In genomic region chr18:45320724-45321123, GRCh38 we compare ENCODE assay signal across 19 cellular contexts.
DNase-seq lines count a peak whose midpoint lies in the region; ATAC-seq and TF ChIP-seq lines count a peak whose summit lies in the region.
"Had no signal": no experiment of that assay in that cellular context is flagged by ENCODE, and none has a peak within 500 bp of the region (broad histone marks: within the 10 kb centered on the region; RNA-seq: fewer than 3 reads in every experiment).

No MANE protein-coding gene starts in this region.

- H2AK9ac ChIP-seq in IMR-90 (replicated peaks; ENCODE audit: low read depth, low read length, poor library complexity), result no peak overlapping the region

- no peak overlapping the region for H3K27ac ChIP-seq in IMR-90 (ENCODE audit: insufficient read depth, low read length)
- H3K27ac ChIP-seq: spleen had no signal

- dilution Hi-C loops in IMR-90 (cut with HindIII; ENCODE audit: low sequenced_read_pairs, unreplicated experiment), result no loop called here

- H3K4me3 Mint-ChIP-seq in activated CD4-positive, alpha-beta T cell treated with anti-CD3 and anti-CD28 coated beads, Interleukin-2, amount 10 ng/mL, durations not matched to agents 7 days and 5 days, result no peak overlapping the region
- H3K4me3 Mint-ChIP-seq: CD14-positive monocyte; stimulated activated memory B cell treated with anti-CD40 and anti-IgM and Interleukin-4, amounts not matched to agents 10 μg/mL and 1 μg/mL and 100 μg/mL, for 72 hours; T-helper 17 cell had no signal

- H3K27me3 Mint-ChIP-seq in activated CD4-positive, alpha-beta T cell treated with anti-CD3 and anti-CD28 coated beads, Interleukin-2, amount 10 ng/mL, durations not matched to agents 7 days and 5 days, result no peaks in the 10 kb centered on the region

- H3K9me1 ChIP-seq in IMR-90 (ENCODE audit: insufficient read depth, low read length), result no peaks in the 10 kb centered on the region

- no peak overlapping the region for H4K8ac ChIP-seq in IMR-90 (ENCODE audit: low read depth in 2 of 2, low read length in 2 of 2)

- H3K4me3 ChIP-seq in IMR-90 (ENCODE audit: insufficient read depth, low read depth, low read length) (no peak overlapping the region), adipocyte (ENCODE audit: low read length) (no peak overlapping the region)
- H3K4me3 ChIP-seq: heart right ventricle, mucosa of descending colon, spleen, upper lobe of left lung had no signal

- intact Hi-C loops in IMR-90 (cut with micrococcal nuclease), result no loop called here
- intact Hi-C loops in sciatic nerve (cut with DNase I), result loop anchor here (10.0 kb wide), 1 partner anchor 396 kb away; no protein-coding TSS in a partner anchor

- POLR2A ChIA-PET in IMR-90 (lab: Charles Lee; ENCODE audit: unreplicated experiment), result no interaction called here
- POLR2A ChIA-PET in activated CD4-positive, alpha-beta T cell treated with anti-CD3 and anti-CD28 coated beads, Interleukin-2, amount 10 ng/mL, durations not matched to agents 7 days and 5 days (lab: Charles Lee), result no interaction called here

- TF ChIP-seq CTCF in IMR-90 (conservative IDR thresholded peaks at IDR 0.05; ENCODE audit: low read depth, low read length), result no peak

- no peak overlapping the region for H3K27ac Mint-ChIP-seq in activated CD4-positive, alpha-beta T cell treated with anti-CD3 and anti-CD28 coated beads, Interleukin-2, amount 10 ng/mL, durations not matched to agents 7 days and 5 days
- H3K27ac Mint-ChIP-seq: CD14-positive monocyte; stimulated activated memory B cell treated with anti-CD40 and anti-IgM and Interleukin-4, amounts not matched to agents 10 μg/mL and 1 μg/mL and 100 μg/mL, for 72 hours; T-helper 17 cell had no signal

- no peak overlapping the region for H2BK20ac ChIP-seq in IMR-90 (ENCODE audit: low read depth, low read length)

- H3K9ac ChIP-seq in IMR-90 (ENCODE audit: low read depth, low read length), result no peak overlapping the region
- H3K9ac ChIP-seq in adipocyte (ENCODE audit: low read length), result no peak overlapping the region

- H3K4ac ChIP-seq in IMR-90 (ENCODE audit: low read depth, low read length), result no peak overlapping the region

- H3K36me3 ChIP-seq in IMR-90 (ENCODE audit: control insufficient read depth, insufficient read depth, low read length) (no peaks in the 10 kb centered on the region), adipocyte (ENCODE audit: control insufficient read depth, insufficient read depth, low read length, severe bottlenecking) (no peaks in the 10 kb centered on the region)
- H3K36me3 ChIP-seq: heart right ventricle, spleen, upper lobe of left lung had no signal

- no peak for TF ChIP-seq RAD21 in IMR-90 (IDR thresholded peaks at IDR 0.05; ENCODE audit: low read length)

- 80% methylated on average over 1 of the region's 3 CpGs; no CpG with 5 or more reads in 1 of the 2 experiments for WGBS in IMR-90 (ENCODE audit: extremely low coverage in 2 of 2, insufficient read length in 1 of 2), 2 experiments

- no TSS peak for BruUV-seq in IMR-90 (replicated peaks; lab: Mats Ljungman, UMichigan)

- no peak overlapping the region for H2BK15ac ChIP-seq in IMR-90 (ENCODE audit: low read depth, low read length)

- H2BK5ac ChIP-seq in IMR-90 (ENCODE audit: low read depth, low read length, poor library complexity, severe bottlenecking), result no peak overlapping the region

- H3K9me3 Mint-ChIP-seq in activated CD4-positive, alpha-beta T cell treated with anti-CD3 and anti-CD28 coated beads, Interleukin-2, amount 10 ng/mL, durations not matched to agents 7 days and 5 days, result no peaks in the 10 kb centered on the region
- H3K9me3 Mint-ChIP-seq: CD14-positive monocyte; stimulated activated memory B cell treated with anti-CD40 and anti-IgM and Interleukin-4, amounts not matched to agents 10 μg/mL and 1 μg/mL and 100 μg/mL, for 72 hours had no signal

- H2AK5ac ChIP-seq in IMR-90 (ENCODE audit: low read depth, low read length), result no peak overlapping the region

- no peaks in the 10 kb centered on the region for H4K20me1 ChIP-seq in IMR-90 (ENCODE audit: insufficient read depth, low read length)

- H2BK120ac ChIP-seq in IMR-90 (ENCODE audit: low read depth, low read length), result no peak overlapping the region

- H3K9me3 ChIP-seq in IMR-90 (ENCODE audit: control insufficient read depth, insufficient read depth, low read length) (no peaks in the 10 kb centered on the region), adipocyte (ENCODE audit: control insufficient read depth, low read length) (no peaks in the 10 kb centered on the region)
- H3K9me3 ChIP-seq: heart right ventricle, mucosa of descending colon, spleen, upper lobe of left lung had no signal

- DNase-seq in IMR-90 (no peak), adipocyte (ENCODE audit: low read depth) (peak; percentile 74), fibroblast of the conjunctiva (ENCODE audit: low read depth) (peak; percentile 66), sciatic nerve (ENCODE audit: low spot score) (no peak), NCI-H1105 treated with DMSO at 0.1 percent for 48 hours (lab: John Stamatoyannopoulos, UW) (no peak)
- no peak for DNase-seq in stimulated activated CD4-positive, alpha-beta T cell treated with anti-CD3 and anti-CD28 coated beads, Interleukin-15, amount 100 ng/mL, for 24 hours
- no peak for DNase-seq in activated CD4-positive, alpha-beta T cell treated with anti-CD3 and anti-CD28 coated beads, Interleukin-2, amount 10 ng/mL, durations not matched to agents 7 days and 5 days
- DNase-seq: activated CD4-positive, CD25-positive, alpha-beta regulatory T cell; activated CD8-positive, alpha-beta memory T cell treated with anti-CD3 and anti-CD28 coated beads for 24 hours; amniotic stem cell; heart right ventricle; mucosa of descending colon; NCI-H1048; spleen; T-helper 17 cell; upper lobe of left lung had no signal

- in situ Hi-C loops in IMR-90 (cut with MboI; ENCODE audit: low sequenced_read_pairs), result no loop called here

- TF ChIP-seq POLR2A in IMR-90 (IDR thresholded peaks at IDR 0.05; ENCODE audit: low read depth, low read length), result no peak

- no peak overlapping the region for H4K91ac ChIP-seq in IMR-90 (ENCODE audit: insufficient read depth, low read depth, low read length)

- H3K79me1 ChIP-seq in IMR-90 (ENCODE audit: low read depth in 1 of 2, low read length in 2 of 2), result no peaks in the 10 kb centered on the region

- H3K27me3 ChIP-seq in IMR-90 (ENCODE audit: control insufficient read depth, insufficient read depth, low read length) (peaks cover 13% of the 10 kb centered on the region; the same call in 1 of the 2 replicates), adipocyte (replicated peaks; ENCODE audit: control insufficient read depth, insufficient read depth, low read length) (no peaks in the 10 kb centered on the region)
- H3K27me3 ChIP-seq: heart right ventricle, spleen, upper lobe of left lung had no signal

- no peak overlapping the region for H3K23ac ChIP-seq in IMR-90 (ENCODE audit: low read depth, low read length)

- H2AFZ ChIP-seq in IMR-90 (replicated peaks; ENCODE audit: low read length, poor library complexity), result no peak overlapping the region

- H3K36me3 Mint-ChIP-seq in activated CD4-positive, alpha-beta T cell treated with anti-CD3 and anti-CD28 coated beads, Interleukin-2, amount 10 ng/mL, durations not matched to agents 7 days and 5 days (ENCODE audit: low read depth), result no peaks in the 10 kb centered on the region
- H3K36me3 Mint-ChIP-seq: CD14-positive monocyte; stimulated activated memory B cell treated with anti-CD40 and anti-IgM and Interleukin-4, amounts not matched to agents 10 μg/mL and 1 μg/mL and 100 μg/mL, for 72 hours had no signal

- no peak overlapping the region for H3K4me2 ChIP-seq in IMR-90 (ENCODE audit: low read depth, low read length)

- no peak overlapping the region for H3K14ac ChIP-seq in IMR-90 (replicated peaks; ENCODE audit: low read depth, low read length)

- H4K5ac ChIP-seq in IMR-90 (ENCODE audit: low read depth, low read length), result no peak overlapping the region; the same call in 1 of the 2 replicates

- no peak overlapping the region for H3K56ac ChIP-seq in IMR-90 (ENCODE audit: extremely low read depth, insufficient read depth, low read length)

- CTCF ChIA-PET in IMR-90 (lab: Yijun Ruan, JAX), result no interaction called here
- CTCF ChIA-PET in activated CD4-positive, alpha-beta T cell treated with anti-CD3 and anti-CD28 coated beads, Interleukin-2, amount 10 ng/mL, durations not matched to agents 7 days and 5 days (lab: Charles Lee), result no interaction called here

- H3K4me1 Mint-ChIP-seq in activated CD4-positive, alpha-beta T cell treated with anti-CD3 and anti-CD28 coated beads, Interleukin-2, amount 10 ng/mL, durations not matched to agents 7 days and 5 days, result no peaks in the 10 kb centered on the region
- H3K4me1 Mint-ChIP-seq: CD14-positive monocyte; stimulated activated memory B cell treated with anti-CD40 and anti-IgM and Interleukin-4, amounts not matched to agents 10 μg/mL and 1 μg/mL and 100 μg/mL, for 72 hours; T-helper 17 cell had no signal

- ATAC-seq in IMR-90 (ENCODE audit: low read depth) (no peak), sciatic nerve (peak; percentile 66), GM19467 (IDR thresholded peaks at IDR 0.05; ENCODE audit: unreplicated experiment) (no peak)
- ATAC-seq: mucosa of descending colon; stimulated activated memory B cell treated with anti-CD40 and anti-IgM and Interleukin-4, amounts not matched to agents 10 μg/mL and 1 μg/mL and 100 μg/mL, for 72 hours; T-helper 17 cell had no signal

- no peak overlapping the region; the same call in 1 of the 2 replicates for H3K18ac ChIP-seq in IMR-90 (ENCODE audit: low read depth, low read length)

- H3K4me1 ChIP-seq in IMR-90 (ENCODE audit: control insufficient read depth, insufficient read depth, low read length) (peaks cover 7% of the 10 kb centered on the region; the same call in 1 of the 2 replicates), adipocyte (ENCODE audit: control insufficient read depth, insufficient read depth, low read length) (peaks cover 49% of the 10 kb centered on the region)
- H3K4me1 ChIP-seq: spleen had no signal

TF ChIP-seq in IMR-90, 13 proteins besides CTCF, POLR2A, EP300 and RAD21:
- TF ChIP-seq MXI1 (IDR thresholded peaks at IDR 0.05; ENCODE audit: borderline replicate concordance, low read depth, low read length) (no peak), CEBPB (IDR thresholded peaks at IDR 0.05; ENCODE audit: low read depth, low read length) (peak; percentile 70)

Comparison
In these comparisons a context has a peak if more than half of its experiments do, and no peak if none do; other contexts are left out.
1. DNase-seq: peak in adipocyte (single experiment) and fibroblast of the conjunctiva (single experiment); none in IMR-90 (single experiment), sciatic nerve (single experiment), NCI-H1105 treated with DMSO at 0.1 percent for 48 hours (single experiment), stimulated activated CD4-positive, alpha-beta T cell treated with anti-CD3 and anti-CD28 coated beads, Interleukin-15, amount 100 ng/mL, for 24 hours (single experiment) and activated CD4-positive, alpha-beta T cell treated with anti-CD3 and anti-CD28 coated beads, Interleukin-2, amount 10 ng/mL, durations not matched to agents 7 days and 5 days (single experiment).